ENCODE assay signal across 32 cellular contexts in genomic region chrX:153306527-153307115, GRCh38. TPM values are rescaled to one million over a fixed set of nuclear protein-coding genes. Genes with fewer than 3 reads are reported as not detected.
"Had no signal": no experiment of that assay in that cellular context is flagged by ENCODE, and none has a peak within 500 bp of the region (broad histone marks: within the 10 kb centered on the region; RNA-seq: fewer than 3 reads in every experiment).

No MANE protein-coding gene starts in this region.

- DNase-seq: cortex of kidney; effector memory CD8-positive, alpha-beta T cell; erythroblast; esophagus squamous epithelium; foreskin melanocyte; glutamatergic neuron; heart right ventricle; hippocampal formation; islet precursor cell; nucleus accumbens; right cardiac atrium; sigmoid colon; stimulated activated CD4-positive, alpha-beta T cell treated with anti-CD3 and anti-CD28 coated beads, Interleukin-2, amount 100 ng/mL, for 24 hours; stimulated activated CD4-positive, alpha-beta T cell treated with anti-CD3 and anti-CD28 coated beads, Interleukin-4, amount 100 ng/mL, for 24 hours; stimulated activated naive CD4-positive, alpha-beta T cell treated with Interleukin-2 at 50 U/mL for 16 hours; stomach; thyroid gland; trophoblast cell had no signal

- H3K4me1 Mint-ChIP-seq: nephron had no signal

- H3K4me2 ChIP-seq: neural progenitor cell had no signal

- H3K79me2 ChIP-seq: parathyroid adenoma had no signal

- H3K4me3 ChIP-seq: esophagus squamous epithelium, heart right ventricle, lung, neural progenitor cell, prostate gland, sigmoid colon, stomach, thyroid gland had no signal

- H3K36me3 ChIP-seq: esophagus squamous epithelium, heart right ventricle, neural progenitor cell, prostate gland, sigmoid colon, stomach, thyroid gland had no signal

- H3K4me1 ChIP-seq: esophagus squamous epithelium, heart right ventricle, neural progenitor cell, parathyroid adenoma, prostate gland, sigmoid colon, stomach, thyroid gland had no signal

- H3K9me3 Mint-ChIP-seq: effector memory CD8-positive, alpha-beta T cell; memory B cell; stimulated activated effector memory CD8-positive, alpha-beta T cell treated with anti-CD3 and anti-CD28 coated beads, Interleukin-12 subunit alpha, Interleukin-12 subunit beta, amount 100 ng/mL, for 72 hours had no signal

- H3K36me3 Mint-ChIP-seq: memory B cell; neural progenitor cell; stimulated activated effector memory CD8-positive, alpha-beta T cell treated with anti-CD3 and anti-CD28 coated beads, Interleukin-12 subunit alpha, Interleukin-12 subunit beta, amount 100 ng/mL, for 72 hours had no signal

- FAIRE-seq: endometrium had no signal

- H3K27me3 ChIP-seq: esophagus squamous epithelium, neural progenitor cell, thyroid gland had no signal

- H3K9ac ChIP-seq: neural progenitor cell, parathyroid adenoma had no signal

- H3K27ac ChIP-seq: esophagus squamous epithelium, heart right ventricle, neural progenitor cell, parathyroid adenoma, prostate gland, sigmoid colon, stomach, thyroid gland had no signal

- H3K27ac Mint-ChIP-seq: effector memory CD8-positive, alpha-beta T cell; memory B cell; nephron; neural progenitor cell; stimulated activated effector memory CD8-positive, alpha-beta T cell treated with anti-CD3 and anti-CD28 coated beads, Interleukin-12 subunit alpha, Interleukin-12 subunit beta, amount 100 ng/mL, for 72 hours had no signal

- H3K4me3 Mint-ChIP-seq: effector memory CD8-positive, alpha-beta T cell; memory B cell; nephron; neural progenitor cell; stimulated activated effector memory CD8-positive, alpha-beta T cell treated with anti-CD3 and anti-CD28 coated beads, Interleukin-12 subunit alpha, Interleukin-12 subunit beta, amount 100 ng/mL, for 72 hours had no signal

- H3K9me3 ChIP-seq: esophagus squamous epithelium, heart right ventricle, prostate gland, sigmoid colon, stomach, thyroid gland had no signal

- ATAC-seq: effector memory CD8-positive, alpha-beta T cell; heart right ventricle; right cardiac atrium; stimulated activated effector memory CD8-positive, alpha-beta T cell treated with anti-CD3 and anti-CD28 coated beads, Interleukin-12 subunit alpha, Interleukin-12 subunit beta, amount 100 ng/mL, for 72 hours had no signal

- H2AFZ ChIP-seq: neural progenitor cell, parathyroid adenoma had no signal

RNA-seq across cellular contexts. Expression of gene PNMA6F, which starts 14.9 kb away (rescaled TPM):
- total RNA-seq: dermis microvascular lymphatic vessel endothelial cell, esophagus squamous epithelium, heart right ventricle, liver, lung, mononuclear cell, right cardiac atrium, sigmoid colon, skeletal muscle tissue, stomach, subcutaneous adipose tissue, thyroid gland, ureter had no signal
- polyA plus RNA-seq: heart right ventricle, liver, lung, right cardiac atrium, sigmoid colon, stomach had no signal
